In the genomic region with DNA sequence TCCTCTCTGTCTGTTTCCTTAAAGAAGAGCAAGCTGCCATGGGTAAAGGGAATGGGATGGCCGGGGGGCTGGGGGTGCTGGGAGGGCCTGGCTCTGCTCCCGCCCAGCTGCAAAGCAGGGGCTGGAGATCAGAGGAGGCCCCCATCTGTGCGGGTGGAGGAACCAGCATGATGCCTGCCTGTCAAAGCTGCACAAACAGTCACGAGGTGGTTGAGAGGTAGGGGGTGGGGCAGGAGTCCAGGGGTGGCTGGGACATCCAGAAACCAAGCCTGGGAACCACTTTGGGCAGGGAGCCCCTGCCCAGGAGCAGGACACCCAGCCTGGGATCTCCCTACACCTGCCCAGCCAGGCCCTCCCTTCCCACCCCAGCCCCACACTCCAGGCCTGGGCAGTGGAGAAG, we compare ENCODE assay signal across 19 cellular contexts. TPM values are rescaled to one million over a fixed set of nuclear protein-coding genes. Genes with fewer than 3 reads are reported as not detected.
"Had no signal": no experiment of that assay in that cellular context is flagged by ENCODE, and none has a peak within 500 bp of the region (broad histone marks: within the 10 kb centered on the region; RNA-seq: fewer than 3 reads in every experiment).

No MANE protein-coding gene starts in this region.

- H3K27me3 ChIP-seq: esophagus squamous epithelium had no signal

- H3K27ac ChIP-seq: coronary artery, esophagus squamous epithelium, parathyroid adenoma had no signal

- H3K9me3 ChIP-seq: esophagus squamous epithelium had no signal

- H3K9me3 Mint-ChIP-seq: activated CD4-positive, alpha-beta memory T cell treated with anti-CD3 and anti-CD28 coated beads, Interleukin-2, amount 10 ng/mL, durations not matched to agents 7 days and 5 days; activated naive CD4-positive, alpha-beta T cell treated with anti-CD3 and anti-CD28 coated beads, Interleukin-2, amount 10 ng/mL, durations not matched to agents 7 days and 5 days; activated T-cell treated with anti-CD3 and anti-CD28 coated beads, Interleukin-2, amount 50 U/mL, for 24 hours; central memory CD8-positive, alpha-beta T cell had no signal

- H3K4me1 ChIP-seq: parathyroid adenoma had no signal

- H3K4me3 Mint-ChIP-seq: activated CD4-positive, alpha-beta memory T cell treated with anti-CD3 and anti-CD28 coated beads, Interleukin-2, amount 10 ng/mL, durations not matched to agents 7 days and 5 days; activated CD4-positive, alpha-beta T cell treated with anti-CD3 and anti-CD28 coated beads for 36 hours; activated naive CD4-positive, alpha-beta T cell treated with anti-CD3 and anti-CD28 coated beads, Interleukin-2, amount 10 ng/mL, durations not matched to agents 7 days and 5 days; activated T-cell treated with anti-CD3 and anti-CD28 coated beads, Interleukin-2, amount 50 U/mL, for 24 hours; central memory CD8-positive, alpha-beta T cell had no signal

- H3K36me3 Mint-ChIP-seq: activated naive CD4-positive, alpha-beta T cell treated with anti-CD3 and anti-CD28 coated beads, Interleukin-2, amount 10 ng/mL, durations not matched to agents 7 days and 5 days had no signal

- H3K27me3 Mint-ChIP-seq: activated CD4-positive, alpha-beta memory T cell treated with anti-CD3 and anti-CD28 coated beads, Interleukin-2, amount 10 ng/mL, durations not matched to agents 7 days and 5 days; activated CD4-positive, alpha-beta T cell treated with anti-CD3 and anti-CD28 coated beads for 36 hours; activated naive CD4-positive, alpha-beta T cell treated with anti-CD3 and anti-CD28 coated beads, Interleukin-2, amount 10 ng/mL, durations not matched to agents 7 days and 5 days; activated T-cell treated with anti-CD3 and anti-CD28 coated beads, Interleukin-2, amount 50 U/mL, for 24 hours; central memory CD8-positive, alpha-beta T cell had no signal

- H3K4me3 ChIP-seq: coronary artery, esophagus squamous epithelium, lung had no signal

- DNase-seq: activated CD4-positive, alpha-beta memory T cell treated with anti-CD3 and anti-CD28 coated beads, Interleukin-2, amount 10 ng/mL, durations not matched to agents 7 days and 5 days; activated CD4-positive, alpha-beta T cell treated with anti-CD3 and anti-CD28 coated beads for 36 hours; activated naive CD4-positive, alpha-beta T cell treated with anti-CD3 and anti-CD28 coated beads, Interleukin-2, amount 10 ng/mL, durations not matched to agents 7 days and 5 days; activated T-cell treated with anti-CD3 and anti-CD28 coated beads, Interleukin-2, amount 50 U/mL, for 24 hours; effector CD8-positive, alpha-beta T cell; esophagus squamous epithelium; glutamatergic neuron; midbrain; stimulated activated CD4-positive, alpha-beta T cell treated with anti-CD3 and anti-CD28 coated beads, Interleukin-4, amount 100 ng/mL, for 24 hours; stimulated activated naive CD4-positive, alpha-beta T cell treated with Interleukin-2 at 50 U/mL for 16 hours; T-helper 2 cell had no signal

- H3K27ac Mint-ChIP-seq: activated CD4-positive, alpha-beta memory T cell treated with anti-CD3 and anti-CD28 coated beads, Interleukin-2, amount 10 ng/mL, durations not matched to agents 7 days and 5 days; activated CD4-positive, alpha-beta T cell treated with anti-CD3 and anti-CD28 coated beads for 36 hours; activated naive CD4-positive, alpha-beta T cell treated with anti-CD3 and anti-CD28 coated beads, Interleukin-2, amount 10 ng/mL, durations not matched to agents 7 days and 5 days had no signal

RNA-seq across cellular contexts. Expression of a gene that starts 49.5 kb away (rescaled TPM):
- total RNA-seq: astrocyte, endothelial cell of umbilical vein, fibroblast of villous mesenchyme, myocyte had no signal
